ENCODE assay signal across 1 cellular context in the genomic region with DNA sequence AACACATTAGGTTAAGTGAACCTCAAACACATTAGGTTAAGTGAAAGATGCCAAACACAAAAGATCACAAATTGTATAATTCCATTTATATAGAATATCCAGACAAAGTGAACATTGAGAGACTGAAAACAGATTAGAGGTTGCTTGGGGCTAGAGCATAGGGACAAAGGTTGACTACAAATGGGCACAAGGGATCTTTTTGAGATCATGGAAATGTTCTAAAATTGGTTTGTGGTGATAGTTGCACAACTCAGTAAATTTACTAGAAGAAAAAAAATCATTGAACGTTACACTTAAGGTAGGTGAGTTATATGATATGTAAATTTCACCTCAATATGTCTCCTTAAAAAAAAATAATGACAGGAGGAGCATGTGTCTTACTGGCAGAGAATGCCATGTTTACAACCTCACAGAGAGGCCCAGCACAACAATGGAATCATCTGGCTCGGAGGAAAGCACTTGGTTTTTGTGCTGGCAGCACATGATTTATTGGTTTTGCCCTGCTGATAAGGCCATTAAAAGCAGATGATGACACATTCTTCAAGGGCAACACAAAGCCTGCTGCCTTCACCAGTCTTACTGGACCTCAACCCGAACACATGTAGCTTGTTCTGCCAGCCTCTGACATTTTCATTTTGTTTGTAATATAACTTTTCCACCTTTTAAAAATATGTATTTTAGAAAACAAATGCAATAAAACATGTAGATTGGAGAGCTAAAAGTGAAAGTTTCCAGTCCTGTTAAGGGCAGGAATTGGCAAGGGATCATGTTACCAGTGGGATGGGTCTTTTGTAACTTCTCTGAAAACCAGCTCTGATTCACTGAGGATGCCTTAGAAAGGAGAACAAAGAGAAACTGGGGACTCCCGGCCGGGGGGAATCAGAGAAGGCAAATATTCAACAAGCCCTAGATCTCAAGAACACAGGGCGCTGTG.
TF ChIP-seq lines count a peak whose summit lies in the region.

No MANE protein-coding gene starts in this region.

TF ChIP-seq in liver, 16 proteins besides CTCF, POLR2A, EP300 and RAD21 (continued from another document):
- TF ChIP-seq, protein P1, sequence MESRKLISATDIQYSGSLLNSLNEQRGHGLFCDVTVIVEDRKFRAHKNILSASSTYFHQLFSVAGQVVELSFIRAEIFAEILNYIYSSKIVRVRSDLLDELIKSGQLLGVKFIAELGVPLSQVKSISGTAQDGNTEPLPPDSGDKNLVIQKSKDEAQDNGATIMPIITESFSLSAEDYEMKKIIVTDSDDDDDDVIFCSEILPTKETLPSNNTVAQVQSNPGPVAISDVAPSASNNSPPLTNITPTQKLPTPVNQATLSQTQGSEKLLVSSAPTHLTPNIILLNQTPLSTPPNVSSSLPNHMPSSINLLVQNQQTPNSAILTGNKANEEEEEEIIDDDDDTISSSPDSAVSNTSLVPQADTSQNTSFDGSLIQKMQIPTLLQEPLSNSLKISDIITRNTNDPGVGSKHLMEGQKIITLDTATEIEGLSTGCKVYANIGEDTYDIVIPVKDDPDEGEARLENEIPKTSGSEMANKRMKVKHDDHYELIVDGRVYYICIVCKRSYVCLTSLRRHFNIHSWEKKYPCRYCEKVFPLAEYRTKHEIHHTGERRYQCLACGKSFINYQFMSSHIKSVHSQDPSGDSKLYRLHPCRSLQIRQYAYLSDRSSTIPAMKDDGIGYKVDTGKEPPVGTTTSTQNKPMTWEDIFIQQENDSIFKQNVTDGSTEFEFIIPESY (IDR thresholded peaks at IDR 0.05), result peak; percentile 16
- TF ChIP-seq TAF1 (conservative IDR thresholded peaks at IDR 0.05) (peak; percentile 38), HNF4G (IDR thresholded peaks at IDR 0.05) (peak; percentile 59), EGR1 (IDR thresholded peaks at IDR 0.05; ENCODE audit: low read depth in 2 of 2) (no peak)
